Comparison of ENCODE assay signal across 8 cellular contexts in genomic region chr17:46818319-46818928, GRCh38. TPM values are rescaled to one million over a fixed set of nuclear protein-coding genes. Genes with fewer than 3 reads are reported as not detected.
DNase-seq lines count a peak whose midpoint lies in the region; ATAC-seq and FAIRE-seq lines count a peak whose summit lies in the region.

A gene with protein sequence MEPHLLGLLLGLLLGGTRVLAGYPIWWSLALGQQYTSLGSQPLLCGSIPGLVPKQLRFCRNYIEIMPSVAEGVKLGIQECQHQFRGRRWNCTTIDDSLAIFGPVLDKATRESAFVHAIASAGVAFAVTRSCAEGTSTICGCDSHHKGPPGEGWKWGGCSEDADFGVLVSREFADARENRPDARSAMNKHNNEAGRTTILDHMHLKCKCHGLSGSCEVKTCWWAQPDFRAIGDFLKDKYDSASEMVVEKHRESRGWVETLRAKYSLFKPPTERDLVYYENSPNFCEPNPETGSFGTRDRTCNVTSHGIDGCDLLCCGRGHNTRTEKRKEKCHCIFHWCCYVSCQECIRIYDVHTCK (minus strand): TSS chr17:46818692. CDS start chr17:46818597, 95 bp downstream.

- ATAC-seq in HG03432 (IDR thresholded peaks at IDR 0.05; ENCODE audit: unreplicated experiment), result no peak

- H3K27me3 ChIP-seq in BLaER1, result peaks cover 92% of the 10 kb centered on the region
- peaks cover 89% of the 10 kb centered on the region for H3K27me3 ChIP-seq in skeletal muscle satellite cell (ENCODE audit: control insufficient read depth, insufficient read depth, low read length)

- FAIRE-seq in frontal cortex (lab: Jason Lieb, UNC), result no peak

- H3K9me3 ChIP-seq in BLaER1 (no peaks in the 10 kb centered on the region), skeletal muscle satellite cell (replicated peaks; ENCODE audit: low read length) (no peaks in the 10 kb centered on the region)

- H3K4me2 ChIP-seq in BLaER1 (peak within 1 kb of the TSS; percentile 57), skeletal muscle satellite cell (ENCODE audit: low read length) (peak within 1 kb of the TSS; percentile 82)

- peaks cover 12% of the 10 kb centered on the region for H3K4me1 ChIP-seq in BLaER1
- peaks cover 10% of the 10 kb centered on the region for H3K4me1 ChIP-seq in skeletal muscle satellite cell (ENCODE audit: control insufficient read depth, insufficient read depth, low read length)

- H3K9ac ChIP-seq in BLaER1, result no peak within 1 kb of the TSS
- no peak within 1 kb of the TSS for H3K9ac ChIP-seq in skeletal muscle satellite cell (ENCODE audit: low read depth, low read length)

- H3K36me3 ChIP-seq in BLaER1, result no peaks in the 10 kb centered on the region
- H3K36me3 ChIP-seq in skeletal muscle satellite cell (ENCODE audit: insufficient read depth, low read length), result no peaks in the 10 kb centered on the region

- DNase-seq in NCI-H1694 (lab: John Stamatoyannopoulos, UW) (peak; percentile 14), frontal cortex (ENCODE audit: low spot score in 2 of 2) (peak; percentile 53 to 77), GDM1 (lab: John Stamatoyannopoulos, UW) (no peak), NCI-H2107 treated with DMSO at 0.1 percent for 48 hours (lab: John Stamatoyannopoulos, UW; ENCODE audit: unreplicated experiment) (no peak)
- peak; percentile 68 for DNase-seq in activated CD8-positive, alpha-beta memory T cell treated with anti-CD3 and anti-CD28 coated beads, Interleukin-2, amount 50 U/mL, for 4 hours

- no peak within 1 kb of the TSS for H3K27ac ChIP-seq in BLaER1

- peaks cover 49% of the 10 kb centered on the region for H4K20me1 ChIP-seq in BLaER1

- H3K4me3 ChIP-seq in BLaER1 (peak within 1 kb of the TSS; percentile 54), skeletal muscle satellite cell (ENCODE audit: low read length) (peak within 1 kb of the TSS; percentile 62)

RNA-seq across cellular contexts. Expression of the gene that starts here (rescaled TPM):
- total RNA-seq in frontal cortex, result 6.1 TPM
- total RNA-seq in skeletal muscle satellite cell (2012; rRNA removed), result under 0.01 and 0.25 TPM in 2 replicates

Comparison
In these comparisons a context has a peak if more than half of its experiments do, and no peak if none do; other contexts are left out.
1. DNase-seq: peak in NCI-H1694 (single experiment), activated CD8-positive, alpha-beta memory T cell treated with anti-CD3 and anti-CD28 coated beads, Interleukin-2, amount 50 U/mL, for 4 hours (single experiment) and frontal cortex (2 of 2); none in GDM1 (single experiment) and NCI-H2107 treated with DMSO at 0.1 percent for 48 hours (single experiment).